In genomic region chr5:58236498-58236897, GRCh38 we compare ENCODE assay signal across 27 cellular contexts.
"Had no signal": no experiment of that assay in that cellular context is flagged by ENCODE, and none has a peak within 500 bp of the region (broad histone marks: within the 10 kb centered on the region; RNA-seq: fewer than 3 reads in every experiment).

No MANE protein-coding gene starts in this region.

- H3K4me1 ChIP-seq: upper lobe of right lung had no signal

- FAIRE-seq: urothelium cell line had no signal

- H3K36me3 Mint-ChIP-seq: naive thymus-derived CD8-positive, alpha-beta T cell; stimulated activated effector memory CD8-positive, alpha-beta T cell treated with anti-CD3 and anti-CD28 coated beads, Interleukin-12 subunit alpha, Interleukin-12 subunit beta, amount 100 ng/mL, for 72 hours had no signal

- H3K9me3 Mint-ChIP-seq: naive thymus-derived CD8-positive, alpha-beta T cell; nephron; stimulated activated effector memory CD8-positive, alpha-beta T cell treated with anti-CD3 and anti-CD28 coated beads, Interleukin-12 subunit alpha, Interleukin-12 subunit beta, amount 100 ng/mL, for 72 hours; stimulated activated naive CD8-positive, alpha-beta T cell treated with anti-CD3 and anti-CD28 coated beads, Interleukin-15, Interleukin-2, amounts not matched to agents 100 ng/mL and 50 ng/mL, for 24 hours had no signal

- ATAC-seq: left colon; left lung; lower lobe of right lung; naive thymus-derived CD8-positive, alpha-beta T cell; psoas muscle; sciatic nerve; stimulated activated effector memory CD8-positive, alpha-beta T cell treated with anti-CD3 and anti-CD28 coated beads, Interleukin-12 subunit alpha, Interleukin-12 subunit beta, amount 100 ng/mL, for 72 hours; upper lobe of right lung had no signal

- H3K27ac ChIP-seq: left lung, lower lobe of right lung, parathyroid adenoma, psoas muscle, right atrium auricular region, skin epidermis, spleen, suprapubic skin, thoracic aorta, tibial artery, upper lobe of right lung had no signal

- H3K27me3 Mint-ChIP-seq: naive thymus-derived CD8-positive, alpha-beta T cell; stimulated activated naive CD8-positive, alpha-beta T cell treated with anti-CD3 and anti-CD28 coated beads, Interleukin-15, Interleukin-2, amounts not matched to agents 100 ng/mL and 50 ng/mL, for 24 hours had no signal

- H2AFZ ChIP-seq: parathyroid adenoma had no signal

- H3K4me3 Mint-ChIP-seq: naive thymus-derived CD8-positive, alpha-beta T cell; nephron; neural crest cell; stimulated activated effector memory CD8-positive, alpha-beta T cell treated with anti-CD3 and anti-CD28 coated beads, Interleukin-12 subunit alpha, Interleukin-12 subunit beta, amount 100 ng/mL, for 72 hours; stimulated activated naive CD8-positive, alpha-beta T cell treated with anti-CD3 and anti-CD28 coated beads, Interleukin-15, Interleukin-2, amounts not matched to agents 100 ng/mL and 50 ng/mL, for 24 hours had no signal

- H3K79me2 ChIP-seq: parathyroid adenoma had no signal

- H3K9ac ChIP-seq: parathyroid adenoma had no signal

- H3K27ac Mint-ChIP-seq: naive thymus-derived CD8-positive, alpha-beta T cell; nephron; stimulated activated effector memory CD8-positive, alpha-beta T cell treated with anti-CD3 and anti-CD28 coated beads, Interleukin-12 subunit alpha, Interleukin-12 subunit beta, amount 100 ng/mL, for 72 hours; stimulated activated naive CD8-positive, alpha-beta T cell treated with anti-CD3 and anti-CD28 coated beads, Interleukin-15, Interleukin-2, amounts not matched to agents 100 ng/mL and 50 ng/mL, for 24 hours had no signal

- H3K4me3 ChIP-seq: left lung, lower lobe of right lung, psoas muscle, right atrium auricular region, skin epidermis, spleen, suprapubic skin, thoracic aorta, tibial artery, upper lobe of right lung had no signal

- H3K27me3 ChIP-seq: left lung, right atrium auricular region, spleen, suprapubic skin, tibial artery, upper lobe of right lung had no signal

- H3K4me1 Mint-ChIP-seq: naive thymus-derived CD8-positive, alpha-beta T cell; nephron; stimulated activated effector memory CD8-positive, alpha-beta T cell treated with anti-CD3 and anti-CD28 coated beads, Interleukin-12 subunit alpha, Interleukin-12 subunit beta, amount 100 ng/mL, for 72 hours had no signal

- DNase-seq: hippocampal formation; kidney; left colon; lower lobe of right lung; mammary epithelial cell; mesenchymal stem cell; naive thymus-derived CD8-positive, alpha-beta T cell; nucleus accumbens; psoas muscle; spleen; stimulated activated CD4-positive, alpha-beta T cell treated with anti-CD3 and anti-CD28 coated beads, Interleukin-4, amount 100 ng/mL, for 24 hours; stimulated activated naive CD4-positive, alpha-beta T cell; tibial artery; trophoblast cell; upper lobe of right lung had no signal

- H3K36me3 ChIP-seq: left lung, lower lobe of right lung, right atrium auricular region, spleen, suprapubic skin, thoracic aorta, tibial artery, upper lobe of right lung had no signal

- H3K9me3 ChIP-seq: left lung, lower lobe of right lung, psoas muscle, right atrium auricular region, spleen, suprapubic skin, thoracic aorta, tibial artery, upper lobe of right lung had no signal
